ENCODE assay signal across 14 cellular contexts in genomic region chrX:12985336-12985735, GRCh38. TPM values are rescaled to one million over a fixed set of nuclear protein-coding genes. Genes with fewer than 3 reads are reported as not detected.
DNase-seq lines count a peak whose midpoint lies in the region; ATAC-seq and TF ChIP-seq lines count a peak whose summit lies in the region.
"Had no signal": no experiment of that assay in that cellular context is flagged by ENCODE, and none has a peak within 500 bp of the region (broad histone marks: within the 10 kb centered on the region; RNA-seq: fewer than 3 reads in every experiment).

No MANE protein-coding gene starts in this region.

- H4K20me1 ChIP-seq in smooth muscle cell (ENCODE audit: low read depth): no peaks in the 10 kb centered on the region

- peaks cover 71% of the 10 kb centered on the region for H3K4me1 Mint-ChIP-seq in activated CD4-positive, alpha-beta T cell treated with anti-CD3 and anti-CD28 coated beads for 36 hours
- H3K4me1 Mint-ChIP-seq in activated naive CD8-positive, alpha-beta T cell treated with anti-CD3 and anti-CD28 coated beads, Interleukin-2, amount 50 U/mL, for 24 hours: peaks cover 88% of the 10 kb centered on the region

- peak overlapping the region; percentile 28 for H3K4me3 Mint-ChIP-seq in activated CD4-positive, alpha-beta T cell treated with anti-CD3 and anti-CD28 coated beads for 36 hours
- H3K4me3 Mint-ChIP-seq in activated naive CD8-positive, alpha-beta T cell treated with anti-CD3 and anti-CD28 coated beads, Interleukin-2, amount 50 U/mL, for 24 hours: peak overlapping the region; percentile 68

- CTCF ChIA-PET in activated CD4-positive, alpha-beta T cell treated with anti-CD3 and anti-CD28 coated beads for 36 hours (lab: Charles Lee): interaction anchor here (0.6 to 2.2 kb wide), 8 partner anchors 12 to 502 kb away, joined by 3 to 12 read pairs (median 4); no protein-coding TSS in a partner anchor

- H3K36me3 Mint-ChIP-seq in activated CD4-positive, alpha-beta T cell treated with anti-CD3 and anti-CD28 coated beads for 36 hours (ENCODE audit: low read depth): peaks cover 5% of the 10 kb centered on the region
- H3K36me3 Mint-ChIP-seq in activated naive CD8-positive, alpha-beta T cell treated with anti-CD3 and anti-CD28 coated beads, Interleukin-2, amount 50 U/mL, for 24 hours (ENCODE audit: low read depth): peaks cover 2% of the 10 kb centered on the region

- WGBS in smooth muscle cell (ENCODE audit: low lambda C conversion rate): 93% methylated on average over 1 of the region's 1 CpG

- no peaks in the 10 kb centered on the region for H3K79me2 ChIP-seq in smooth muscle cell (ENCODE audit: low read depth)

- peak overlapping the region; percentile 49 for H3K27ac ChIP-seq in smooth muscle cell (ENCODE audit: low read depth)
- H3K27ac ChIP-seq: thoracic aorta had no signal

- H3K4me2 ChIP-seq in smooth muscle cell: no peak overlapping the region

- peaks cover 14% of the 10 kb centered on the region for H3K4me1 ChIP-seq in smooth muscle cell (ENCODE audit: low read depth)

- H3K9me3 ChIP-seq in smooth muscle cell (replicated peaks; ENCODE audit: low read depth): no peaks in the 10 kb centered on the region
- H3K9me3 ChIP-seq: thoracic aorta had no signal

- H3K27me3 Mint-ChIP-seq in activated CD4-positive, alpha-beta T cell treated with anti-CD3 and anti-CD28 coated beads for 36 hours: no peaks in the 10 kb centered on the region
- H3K27me3 Mint-ChIP-seq in activated naive CD8-positive, alpha-beta T cell treated with anti-CD3 and anti-CD28 coated beads, Interleukin-2, amount 50 U/mL, for 24 hours: no peaks in the 10 kb centered on the region

- peak overlapping the region; percentile 89 for H3K27ac Mint-ChIP-seq in activated CD4-positive, alpha-beta T cell treated with anti-CD3 and anti-CD28 coated beads for 36 hours
- peak overlapping the region; percentile 98 for H3K27ac Mint-ChIP-seq in activated naive CD8-positive, alpha-beta T cell treated with anti-CD3 and anti-CD28 coated beads, Interleukin-2, amount 50 U/mL, for 24 hours

- H3K36me3 ChIP-seq in smooth muscle cell (ENCODE audit: low read depth): no peaks in the 10 kb centered on the region
- H3K36me3 ChIP-seq: thoracic aorta had no signal

- no peaks in the 10 kb centered on the region for H3F3A ChIP-seq in smooth muscle cell (ENCODE audit: low read depth)

- no peak overlapping the region for H3K9ac ChIP-seq in smooth muscle cell (ENCODE audit: low read depth)

- peak; percentile 31 for ATAC-seq in activated CD4-positive, alpha-beta T cell treated with anti-CD3 and anti-CD28 coated beads for 36 hours
- ATAC-seq in HG03135 (IDR thresholded peaks at IDR 0.05; ENCODE audit: unreplicated experiment): peak; percentile 7
- peak; percentile 21 for ATAC-seq in activated naive CD8-positive, alpha-beta T cell treated with anti-CD3 and anti-CD28 coated beads, Interleukin-2, amount 50 U/mL, for 24 hours
- ATAC-seq in GM18870 (IDR thresholded peaks at IDR 0.05; ENCODE audit: unreplicated experiment): no peak
- no peak for ATAC-seq in HG03280 (IDR thresholded peaks at IDR 0.05; ENCODE audit: unreplicated experiment)

- no peak overlapping the region for H3K4me3 ChIP-seq in smooth muscle cell
- H3K4me3 ChIP-seq: thoracic aorta had no signal

- no peak for TF ChIP-seq CTCF in smooth muscle cell (IDR thresholded peaks at IDR 0.05; ENCODE audit: borderline replicate concordance, insufficient read depth, poor library complexity, severe bottlenecking)

- no peak for DNase-seq in activated CD4-positive, alpha-beta T cell treated with anti-CD3 and anti-CD28 coated beads for 36 hours
- no peak for DNase-seq in activated CD4-positive, alpha-beta T cell treated with anti-CD3 and anti-CD28 coated beads, Interleukin-2, amount 50 U/mL, for 48 hours
- DNase-seq in activated naive CD8-positive, alpha-beta T cell treated with anti-CD3 and anti-CD28 coated beads, Interleukin-2, amount 50 U/mL, for 24 hours: no peak
- no peak for DNase-seq in smooth muscle cell (lab: John Stamatoyannopoulos, UW; ENCODE audit: unreplicated experiment)
- DNase-seq in hypothalamus (lab: John Stamatoyannopoulos, UW): no peak
- DNase-seq: GF-D8 had no signal

- no peaks in the 10 kb centered on the region for H3K27me3 ChIP-seq in smooth muscle cell (ENCODE audit: low read depth)

- intact Hi-C loops in activated CD4-positive, alpha-beta T cell treated with anti-CD3 and anti-CD28 coated beads for 36 hours (cut with DNase I, micrococcal nuclease): loop anchor here (1.0 to 10.0 kb wide), 5 partner anchors 14 to 1039 kb away; partner anchors contain the start of gene GEMIN8 (in 1 of the 2)

- H2AFZ ChIP-seq in smooth muscle cell (ENCODE audit: low read depth): no peak overlapping the region

- peaks cover 2% of the 10 kb centered on the region for H3K9me3 Mint-ChIP-seq in activated CD4-positive, alpha-beta T cell treated with anti-CD3 and anti-CD28 coated beads for 36 hours (ENCODE audit: low read depth)
- H3K9me3 Mint-ChIP-seq in activated naive CD8-positive, alpha-beta T cell treated with anti-CD3 and anti-CD28 coated beads, Interleukin-2, amount 50 U/mL, for 24 hours: no peaks in the 10 kb centered on the region

- POLR2A ChIA-PET in activated CD4-positive, alpha-beta T cell treated with anti-CD3 and anti-CD28 coated beads for 36 hours (lab: Charles Lee): interaction anchor here (0.6 to 1.6 kb wide), 6 partner anchors 29 to 179 kb away, joined by 3 to 5 read pairs (median 3); no protein-coding TSS in a partner anchor

RNA-seq across cellular contexts. Expression of gene TMSB4X, which starts 10.4 kb away (rescaled TPM):
- total RNA-seq in activated CD4-positive, alpha-beta T cell treated with anti-CD3 and anti-CD28 coated beads for 36 hours: 1,000 to 10,000 TPM; 3,666 to 4,468 TPM
- total RNA-seq in smooth muscle cell: 9,386 and 9,721 TPM in 2 replicates
- polyA plus RNA-seq in smooth muscle cell: 11,762 and 12,637 TPM in 2 replicates

RNA-seq across cellular contexts. Expression of gene FAM9C, which starts 59.1 kb away (rescaled TPM):
- not detected for total RNA-seq in activated CD4-positive, alpha-beta T cell treated with anti-CD3 and anti-CD28 coated beads for 36 hours
- not detected in 2 replicates for total RNA-seq in smooth muscle cell
- polyA plus RNA-seq in smooth muscle cell: not detected in 2 replicates
- total RNA-seq: A673; LHCN-M2; osteoblast; T-helper 2 cell treated with Interferon-gamma antibody and Interleukin-4, amounts not matched to agents 100 ng/mL and 5 ng/mL, for 36 hours; thoracic aorta had no signal

Comparison
In these comparisons a context has a peak if more than half of its experiments do, and no peak if none do; other contexts are left out.
1. ATAC-seq: peak in activated CD4-positive, alpha-beta T cell treated with anti-CD3 and anti-CD28 coated beads for 36 hours (single experiment), HG03135 (single experiment) and activated naive CD8-positive, alpha-beta T cell treated with anti-CD3 and anti-CD28 coated beads, Interleukin-2, amount 50 U/mL, for 24 hours (single experiment); none in GM18870 (single experiment) and HG03280 (single experiment).